In the genomic region with DNA sequence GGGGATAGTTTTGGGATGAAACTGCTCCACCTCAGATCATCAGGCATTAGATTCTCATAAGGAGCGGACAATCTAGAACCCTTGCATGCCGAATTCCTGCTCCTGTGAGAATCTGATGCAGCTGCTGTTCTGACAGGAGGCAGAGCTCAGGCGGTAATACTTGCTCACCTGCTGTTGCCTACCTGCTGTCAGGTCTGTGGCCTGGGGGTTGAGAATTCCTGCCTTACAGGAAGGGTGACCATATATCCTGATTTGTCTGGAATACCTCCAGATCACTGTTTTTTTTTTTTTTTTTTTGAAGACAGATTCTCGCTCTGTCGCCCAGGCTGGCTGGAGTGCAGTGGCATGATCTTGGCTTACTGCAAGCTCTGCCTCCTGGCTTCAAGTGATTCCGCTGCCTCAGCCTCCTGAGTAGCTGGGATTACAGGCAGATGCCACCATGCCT, we compare ENCODE assay signal across 34 cellular contexts. TPM values are rescaled to one million over a fixed set of nuclear protein-coding genes. Genes with fewer than 3 reads are reported as not detected.
A peak's percentile ranks its signal among the peaks of the same experiment; 100 is the strongest.
DNase-seq lines count a peak whose midpoint lies in the region; ATAC-seq, FAIRE-seq and TF ChIP-seq lines count a peak whose summit lies in the region.
"Had no signal": no experiment of that assay in that cellular context is flagged by ENCODE, and none has a peak within 500 bp of the region (broad histone marks: within the 10 kb centered on the region; RNA-seq: fewer than 3 reads in every experiment).

No MANE protein-coding gene starts in this region.

- H3K4me1 Mint-ChIP-seq in WTC11, result peaks cover 32% of the 10 kb centered on the region

- CTCF ChIA-PET in HepG2 (lab: Yijun Ruan, JAX; ENCODE audit: low intra/inter-chr PET ratio, low total read pairs), result no interaction called here
- CTCF ChIA-PET in WTC11 (lab: Charles Lee), result interaction anchor here (0.6 to 1.0 kb wide), 2 partner anchors 21 to 428 kb away, joined by 3 to 4 read pairs; no protein-coding TSS in a partner anchor

- no TSS peak for BruUV-seq in HepG2 (replicated peaks; lab: Mats Ljungman, UMichigan)

- H2AFZ ChIP-seq in HepG2 (ENCODE audit: low read length), result no peak overlapping the region
- no peak overlapping the region for H2AFZ ChIP-seq in keratinocyte (ENCODE audit: control insufficient read depth, low read length)
- H2AFZ ChIP-seq: GM23248, hepatocyte, neural progenitor cell had no signal

- no peaks in the 10 kb centered on the region for H3K27me3 ChIP-seq in HepG2 (ENCODE audit: control insufficient read depth in 1 of 2, insufficient read depth in 2 of 2, low read length in 2 of 2)
- no peaks in the 10 kb centered on the region for H3K27me3 ChIP-seq in right lobe of liver
- H3K27me3 ChIP-seq in keratinocyte (ENCODE audit: control insufficient read depth, extremely low read depth, insufficient read depth, low read length), result no peaks in the 10 kb centered on the region
- H3K27me3 ChIP-seq: BE2C, hepatocyte, neural progenitor cell, transverse colon had no signal

- POLR2A ChIA-PET in HepG2 (lab: Yijun Ruan, JAX), result interaction anchor here (0.7 kb wide), 1 partner anchor 124 kb away, joined by 4 read pairs; no protein-coding TSS in a partner anchor
- POLR2A ChIA-PET in WTC11 (lab: Charles Lee), result no interaction called here

- TF ChIP-seq CTCF in HepG2 (CRISPR knock-in tag; IDR thresholded peaks at IDR 0.05), result no peak
- TF ChIP-seq CTCF in right lobe of liver (IDR thresholded peaks at IDR 0.05), result no peak
- no peak for TF ChIP-seq CTCF in WTC11 (IDR thresholded peaks at IDR 0.05)
- TF ChIP-seq CTCF in keratinocyte (optimal IDR thresholded peaks at IDR 0.05 in 1 of 3, IDR thresholded peaks at IDR 0.05 in 1 of 3, conservative IDR thresholded peaks at IDR 0.05 in 1 of 3; ENCODE audit: extremely low read depth in 1 of 3, insufficient read depth in 2 of 3, low read length in 3 of 3), result no peak

- H3K4me1 ChIP-seq in HepG2 (ENCODE audit: insufficient read depth, low read length), result peaks cover 87% of the 10 kb centered on the region
- H3K4me1 ChIP-seq in right lobe of liver, result peaks cover 0 to 25% (median 12%) of the 10 kb centered on the region in 4 donors
- peaks cover 74% of the 10 kb centered on the region for H3K4me1 ChIP-seq in keratinocyte (ENCODE audit: control insufficient read depth, extremely low read depth, insufficient read depth, low read length)

- in situ Hi-C loops in HepG2 (cut with HindIII; ENCODE audit: extremely low pct_ligation_motif_present, low pct_unique_long_range_greater_than_20kb), result no loop called here

- no peak overlapping the region for H3K27ac Mint-ChIP-seq in WTC11
- H3K27ac Mint-ChIP-seq: activated CD4-positive, alpha-beta T cell treated with anti-CD3 and anti-CD28 coated beads, Interleukin-2, amount 10 ng/mL, durations not matched to agents 24 days and 14 days; activated naive CD4-positive, alpha-beta T cell treated with anti-CD3 and anti-CD28 coated beads, Interleukin-2, amount 50 U/mL, for 24 hours; activated T-helper 2 cell treated with anti-CD3 and anti-CD28 coated beads, Interferon-gamma antibody, Interleukin-2, Interleukin-4, amounts not matched to agents 10 μg/mL and 5 μg/mL and 100 μg/mL, durations not matched to agents 14 hours and 24 hours and 36 hours; CD8-positive, alpha-beta memory T cell; neural progenitor cell; progenitor cell of endocrine pancreas had no signal

- ATAC-seq in HepG2, result no peak
- ATAC-seq in right lobe of liver, result no peak
- ATAC-seq in WTC11, result 0 out of 2 replicates have a peak, but pooled peaks have one; percentile 26
- ATAC-seq in GM19463 (IDR thresholded peaks at IDR 0.05; ENCODE audit: unreplicated experiment), result no peak
- no peak for ATAC-seq in HG02588 (IDR thresholded peaks at IDR 0.05; ENCODE audit: unreplicated experiment)
- ATAC-seq: left colon had no signal

- no peak for FAIRE-seq in HepG2 (lab: Jason Lieb, UNC)
- peak; percentile 56 for FAIRE-seq in keratinocyte (lab: Jason Lieb, UNC)
- FAIRE-seq: G401.6, HTR-8/SVneo, RCC 7860 had no signal

- intact Hi-C loops in HepG2 (cut with micrococcal nuclease; ENCODE audit: unreplicated experiment), result no loop called here
- intact Hi-C loops in right lobe of liver (cut with DNase I), result no loop called here

- peaks cover 16% of the 10 kb centered on the region for H3K36me3 Mint-ChIP-seq in WTC11

- no peak overlapping the region for H3K27ac ChIP-seq in HepG2 (ENCODE audit: extremely low read length, insufficient read depth, low read length)
- no peak overlapping the region for H3K27ac ChIP-seq in right lobe of liver
- no peak overlapping the region for H3K27ac ChIP-seq in keratinocyte (ENCODE audit: control insufficient read depth, insufficient read depth, low read length)
- H3K27ac ChIP-seq: GM23248, hepatocyte, KMS-11, neural progenitor cell, WERI-Rb-1 had no signal

- no peak overlapping the region for H3K4me3 Mint-ChIP-seq in WTC11
- H3K4me3 Mint-ChIP-seq: activated CD4-positive, alpha-beta T cell treated with anti-CD3 and anti-CD28 coated beads, Interleukin-2, amount 10 ng/mL, durations not matched to agents 24 days and 14 days; activated naive CD4-positive, alpha-beta T cell treated with anti-CD3 and anti-CD28 coated beads, Interleukin-2, amount 50 U/mL, for 24 hours; brain; CD8-positive, alpha-beta memory T cell; neural progenitor cell had no signal

- H3K9ac ChIP-seq in HepG2 (ENCODE audit: insufficient read depth, low read depth, low read length) (no peak overlapping the region), keratinocyte (ENCODE audit: control insufficient read depth, extremely low read depth, insufficient read depth, low read length) (no peak overlapping the region)
- H3K9ac ChIP-seq: GM23248, KMS-11, neural progenitor cell had no signal

- peaks cover 13% of the 10 kb centered on the region; the same call in 1 of the 2 replicates for H3K9me3 Mint-ChIP-seq in WTC11
- H3K9me3 Mint-ChIP-seq: activated CD4-positive, alpha-beta T cell treated with anti-CD3 and anti-CD28 coated beads, Interleukin-2, amount 10 ng/mL, durations not matched to agents 24 days and 14 days; activated naive CD4-positive, alpha-beta T cell treated with anti-CD3 and anti-CD28 coated beads, Interleukin-2, amount 50 U/mL, for 24 hours; activated T-helper 2 cell treated with anti-CD3 and anti-CD28 coated beads, Interferon-gamma antibody, Interleukin-2, Interleukin-4, amounts not matched to agents 10 μg/mL and 5 μg/mL and 100 μg/mL, durations not matched to agents 14 hours and 24 hours and 36 hours; CD8-positive, alpha-beta memory T cell had no signal

- H4K20me1 ChIP-seq in HepG2 (ENCODE audit: insufficient read depth, low read length), result peaks cover 99% of the 10 kb centered on the region
- peaks cover 52% of the 10 kb centered on the region for H4K20me1 ChIP-seq in keratinocyte (ENCODE audit: control insufficient read depth, extremely low read depth, insufficient read depth, low read length)

- H3K9me3 ChIP-seq in HepG2 (ENCODE audit: low read length) (no peaks in the 10 kb centered on the region), right lobe of liver (no peaks in the 10 kb centered on the region), keratinocyte (ENCODE audit: control insufficient read depth, low read depth, low read length) (no peaks in the 10 kb centered on the region)
- H3K9me3 ChIP-seq: BE2C, transverse colon had no signal

- no peaks in the 10 kb centered on the region for H3K27me3 Mint-ChIP-seq in WTC11 (ENCODE audit: low read depth)
- H3K27me3 Mint-ChIP-seq: activated CD4-positive, alpha-beta T cell treated with anti-CD3 and anti-CD28 coated beads, Interleukin-2, amount 10 ng/mL, durations not matched to agents 24 days and 14 days; activated naive CD4-positive, alpha-beta T cell treated with anti-CD3 and anti-CD28 coated beads, Interleukin-2, amount 50 U/mL, for 24 hours; brain; CD8-positive, alpha-beta memory T cell; progenitor cell of endocrine pancreas had no signal

- peaks cover 9% of the 10 kb centered on the region for H3K9me1 ChIP-seq in keratinocyte (ENCODE audit: control insufficient read depth, extremely low read depth, insufficient read depth, low read length)

- DNase-seq in HepG2 (ENCODE audit: low spot score) (no peak), right lobe of liver (no peak), WTC11 (ENCODE audit: low spot score) (no peak), keratinocyte (ENCODE audit: low read depth, low spot score) (no peak), HuH-7.5 (ENCODE audit: low spot score) (no peak), GM19238 (ENCODE audit: insufficient read length, low spot score) (no peak)
- DNase-seq: activated CD4-positive, alpha-beta T cell treated with anti-CD3 and anti-CD28 coated beads, Interleukin-2, amount 10 ng/mL, durations not matched to agents 24 days and 14 days; activated CD8-positive, alpha-beta memory T cell treated with anti-CD3 and anti-CD28 coated beads for 24 hours; activated T-cell treated with anti-CD3 and anti-CD28 coated beads for 4 hours; amniotic stem cell; BE2C; CD8-positive, alpha-beta memory T cell; DMS153; GM23248; left colon; mesenchymal stem cell; NCI-H2029; NCI-H774; stimulated activated CD4-positive, alpha-beta T cell treated with anti-CD3 and anti-CD28 coated beads, Interleukin-4, amount 100 ng/mL, for 4 hours; T1000; transverse colon; WERI-Rb-1 had no signal

- dilution Hi-C loops in keratinocyte (cut with MboI; ENCODE audit: extremely low pct_ligation_motif_present, low sequenced_read_pairs), result no loop called here

- TF ChIP-seq RAD21 in HepG2 (CRISPR knock-in tag; IDR thresholded peaks at IDR 0.05), result no peak

- WGBS in HepG2 (ENCODE audit: low lambda C conversion rate), result 93% methylated on average over 6 of the region's 6 CpGs
- WGBS in right lobe of liver (ENCODE audit: insufficient coverage, low coverage, low lambda C conversion rate, missing lambda C conversion rate), result 86% methylated on average over 3 of the region's 6 CpGs

- TF ChIP-seq POLR2A in HepG2 (IDR thresholded peaks at IDR 0.05; ENCODE audit: insufficient read depth in 1 of 2, low read depth in 2 of 2, low read length in 2 of 2) (no peak), right lobe of liver (IDR thresholded peaks at IDR 0.05) (no peak)

- H3K4me2 ChIP-seq in HepG2 (ENCODE audit: low read depth, low read length) (no peak overlapping the region), keratinocyte (ENCODE audit: control insufficient read depth, extremely low read depth, insufficient read depth, low read depth, low read length) (peak overlapping the region; percentile 59)
- H3K4me2 ChIP-seq: hepatocyte, KMS-11, neural progenitor cell had no signal

- peaks cover 3 to 6% of the 10 kb centered on the region in 2 experiments for H3K36me3 ChIP-seq in HepG2 (replicated peaks in 1 of 2; ENCODE audit: control insufficient read depth in 1 of 2, insufficient read depth in 2 of 2, low read length in 2 of 2)
- no peaks in the 10 kb centered on the region for H3K36me3 ChIP-seq in right lobe of liver
- no peaks in the 10 kb centered on the region for H3K36me3 ChIP-seq in keratinocyte (ENCODE audit: control insufficient read depth in 2 of 2, extremely low read depth in 1 of 2, insufficient read depth in 2 of 2, low read length in 2 of 2)
- H3K36me3 ChIP-seq: BE2C, transverse colon, WERI-Rb-1 had no signal

- peaks cover 99% of the 10 kb centered on the region for H3K79me2 ChIP-seq in HepG2 (ENCODE audit: insufficient read depth, low read length)
- peaks cover 97% of the 10 kb centered on the region for H3K79me2 ChIP-seq in keratinocyte (ENCODE audit: control insufficient read depth, insufficient read depth, low read length)

- no peak for TF ChIP-seq EP300 in HepG2 (IDR thresholded peaks at IDR 0.05; ENCODE audit: low read depth in 2 of 2, low read length in 2 of 2)
- TF ChIP-seq EP300 in HepG2 (CRISPR knock-in tag; IDR thresholded peaks at IDR 0.05; ENCODE audit: borderline replicate concordance), result no peak

- H3K4me3 ChIP-seq in HepG2 (replicated peaks in 1 of 3; ENCODE audit: insufficient read depth in 1 of 3, low read depth in 2 of 3, low read length in 3 of 3), result no peak overlapping the region
- no peak overlapping the region for H3K4me3 ChIP-seq in right lobe of liver
- no peak overlapping the region for H3K4me3 ChIP-seq in keratinocyte (ENCODE audit: control insufficient read depth in 2 of 3, extremely low read depth in 1 of 3, insufficient read depth in 2 of 3, low read depth in 1 of 3, low read length in 3 of 3)
- H3K4me3 ChIP-seq: GM23248, hepatocyte, neural progenitor cell, transverse colon had no signal

RNA-seq across cellular contexts. Expression of gene ACSL3, which starts 21.7 kb away (rescaled TPM):
- 168 and 305 TPM in 2 replicates for total RNA-seq in HepG2 (2016; rRNA removed; fragmentation: Illumina TruSeq; extraction: Trizol)
- total RNA-seq in HepG2 (2016; cell fraction: cytosol; rRNA removed; fragmentation: Illumina TruSeq; extraction: Trizol; ENCODE audit: low read depth), result 76.3 and 94.9 TPM in 2 replicates
- 169 and 295 TPM in 2 replicates for total RNA-seq in HepG2 (2016; cell fraction: insoluble cytoplasmic fraction; rRNA removed; fragmentation: Illumina TruSeq; extraction: Trizol)
- total RNA-seq in HepG2 (2016; cell fraction: membrane; rRNA removed; fragmentation: Illumina TruSeq; extraction: Trizol), result 55.2 and 64.8 TPM in 2 replicates
- 307 and 341 TPM in 2 replicates for total RNA-seq in HepG2 (2016; cell fraction: nucleus; rRNA removed; fragmentation: Illumina TruSeq; extraction: Trizol)
- polyA plus RNA-seq in HepG2 (2011; rRNA removed), result 365 and 432 TPM in 2 replicates
- polyA plus RNA-seq in HepG2 (2011; cell fraction: cytosol; rRNA removed), result 235 and 319 TPM in 2 replicates
- 101 and 136 TPM in 2 replicates for polyA plus RNA-seq in HepG2 (2011; cell fraction: nucleus; rRNA removed)
- 299 and 342 TPM in 2 replicates for polyA plus RNA-seq in HepG2 (2012)
- polyA plus RNA-seq in HepG2 (2016; cell fraction: cytosol; fragmentation: Illumina TruSeq; extraction: Trizol; ENCODE audit: low read depth), result 9.3 and 12.3 TPM in 2 replicates
- polyA plus RNA-seq in HepG2 (2016; cell fraction: insoluble cytoplasmic fraction; fragmentation: Illumina TruSeq; extraction: Trizol; ENCODE audit: low read depth), result 107 and 108 TPM in 2 replicates
- polyA plus RNA-seq in HepG2 (2016; cell fraction: membrane; fragmentation: Illumina TruSeq; extraction: Trizol; ENCODE audit: low read depth), result 14.4 and 18.9 TPM in 2 replicates
- polyA plus RNA-seq in HepG2 (2016; cell fraction: nucleus; fragmentation: Illumina TruSeq; extraction: Trizol; ENCODE audit: insufficient read depth, low read depth), result 272 TPM in 2 replicates
- 80.5 and 445 TPM in 2 replicates for polyA minus RNA-seq in HepG2 (2011; rRNA and poly(A)+ RNA removed; ENCODE audit: low replicate concordance)
- 370 and 593 TPM in 2 replicates for polyA minus RNA-seq in HepG2 (2011; cell fraction: cytosol; rRNA and poly(A)+ RNA removed)
- polyA minus RNA-seq in HepG2 (2011; cell fraction: nucleus; rRNA and poly(A)+ RNA removed), result 667 and 745 TPM in 2 replicates
- 10 to 100 TPM; 31.1 to 73.0 (median 49.9) TPM for total RNA-seq in right lobe of liver
- 78.4 to 100 TPM (median 82.2 TPM) in 3 replicates for total RNA-seq in WTC11 (2021)
- 102 to 197 TPM (median 180 TPM) in 3 replicates for polyA plus RNA-seq in keratinocyte
- polyA plus RNA-seq in keratinocyte (2011; ENCODE audit: low read depth), result 545 TPM
- 46.9 and 122 TPM in 2 replicates for polyA plus RNA-seq in keratinocyte (2011; cell fraction: cytosol; rRNA removed)
- polyA plus RNA-seq in keratinocyte (2011; cell fraction: nucleus; rRNA removed), result 224 and 250 TPM in 2 replicates
- 109 and 122 TPM in 2 replicates for polyA plus RNA-seq in keratinocyte (2012; ENCODE audit: low replicate concordance)
- 157 to 338 TPM (median 294 TPM) in 3 replicates for polyA minus RNA-seq in keratinocyte
- 91.5 TPM for polyA minus RNA-seq in keratinocyte (2011; cell fraction: cytosol; rRNA and poly(A)+ RNA removed)
- 249 and 497 TPM in 2 replicates for polyA minus RNA-seq in keratinocyte (2011; cell fraction: nucleus; rRNA and poly(A)+ RNA removed)
